16 cellular contexts compared by ENCODE assay signal in genomic region chr2:69962986-69963730, GRCh38. TPM values are rescaled to one million over a fixed set of nuclear protein-coding genes. Genes with fewer than 3 reads are reported as not detected.
DNase-seq lines count a peak whose midpoint lies in the region; FAIRE-seq and TF ChIP-seq lines count a peak whose summit lies in the region.
"Had no signal": no experiment of that assay in that cellular context is flagged by ENCODE, and none has a peak within 500 bp of the region (broad histone marks: within the 10 kb centered on the region; RNA-seq: fewer than 3 reads in every experiment).

No MANE protein-coding gene starts in this region.

- no peak for FAIRE-seq in H1 (lab: Jason Lieb, UNC)
- FAIRE-seq: A204.1, GM12878, GM18507, H54 had no signal

- peaks cover 4% of the 10 kb centered on the region for H3K27me3 Mint-ChIP-seq in H9 (ENCODE audit: low read depth)

- H3K4me2 ChIP-seq in H9 (ENCODE audit: insufficient read depth, insufficient read length, low read length) (no peak overlapping the region), H1 (ENCODE audit: insufficient read depth in 1 of 2, low read depth in 2 of 2, low read length in 2 of 2) (no peak overlapping the region), neuronal stem cell (ENCODE audit: insufficient read depth, low read length, poor library complexity, severe bottlenecking) (no peak overlapping the region)

- no peak overlapping the region for H3K4me3 ChIP-seq in Peyer's patch
- H3K4me3 ChIP-seq in H1 (ENCODE audit: extremely low read depth in 1 of 4, insufficient read depth in 2 of 4, low read depth in 3 of 4, low read length in 4 of 4), result no peak overlapping the region
- H3K4me3 ChIP-seq in neuronal stem cell (ENCODE audit: low read length in 2 of 2), result no peak overlapping the region
- H3K4me3 ChIP-seq: GM12878 had no signal

- H4K5ac ChIP-seq in H9 (ENCODE audit: insufficient read length, low read depth, low read length) (no peak overlapping the region), H1 (ENCODE audit: insufficient read length, low read depth, low read length) (no peak overlapping the region)

- H3K9me3 ChIP-seq in H9 (ENCODE audit: control insufficient read depth, low read depth, low read length), result no peaks in the 10 kb centered on the region
- H3K9me3 ChIP-seq in Peyer's patch, result no peaks in the 10 kb centered on the region
- no peaks in the 10 kb centered on the region for H3K9me3 ChIP-seq in H1 (ENCODE audit: insufficient read depth in 2 of 2, low read depth in 1 of 2, low read length in 1 of 2)
- H3K9me3 ChIP-seq in neuronal stem cell (replicated peaks in 1 of 2; ENCODE audit: control insufficient read depth in 2 of 2, insufficient read depth in 1 of 2, low read depth in 1 of 2, low read length in 2 of 2), result peaks cover 0 to 2% of the 10 kb centered on the region in 2 donors

- H3K27ac Mint-ChIP-seq in H9, result no peak overlapping the region
- H3K27ac Mint-ChIP-seq: B cell had no signal

- H3K4me1 Mint-ChIP-seq in H9, result peaks cover 15 to 17% of the 10 kb centered on the region in 2 experiments
- H3K4me1 Mint-ChIP-seq: B cell had no signal

- H2BK15ac ChIP-seq in H9 (ENCODE audit: low read depth, low read length), result no peak overlapping the region
- H2BK15ac ChIP-seq in H1 (ENCODE audit: low read length), result no peak overlapping the region
- H2BK15ac ChIP-seq in neuronal stem cell (ENCODE audit: low read length), result no peak overlapping the region

- H3K4me1 ChIP-seq in H9 (ENCODE audit: insufficient read depth, low read length), result no peaks in the 10 kb centered on the region; the same call in 1 of the 2 replicates
- peaks cover 0 to 7% (median 2%) of the 10 kb centered on the region in 4 donors for H3K4me1 ChIP-seq in Peyer's patch
- peaks cover 0 to 7% (median 0%) of the 10 kb centered on the region in 4 experiments; a peak in 1 of 7 replicates for H3K4me1 ChIP-seq in H1 (replicated peaks in 1 of 4; ENCODE audit: control insufficient read depth in 3 of 4, insufficient read depth in 4 of 4, low read length in 3 of 4)
- H3K4me1 ChIP-seq in neuronal stem cell (ENCODE audit: control insufficient read depth in 2 of 2, insufficient read depth in 1 of 2, low read depth in 1 of 2, low read length in 2 of 2), result peaks cover 4 to 8% of the 10 kb centered on the region in 2 donors

- no peak overlapping the region for H2BK20ac ChIP-seq in H9 (ENCODE audit: low read depth, low read length, poor library complexity, severe bottlenecking)
- H2BK20ac ChIP-seq in H1 (ENCODE audit: low read length), result no peak overlapping the region

- no peak for TF ChIP-seq POLR2A in Peyer's patch (IDR thresholded peaks at IDR 0.05)
- TF ChIP-seq POLR2A in H1 (IDR thresholded peaks at IDR 0.05; ENCODE audit: control extremely low read depth in 1 of 2, low read depth in 2 of 2, low read length in 2 of 2), result no peak

- H3K4ac ChIP-seq in H9 (ENCODE audit: low read depth, low read length), result no peak overlapping the region
- H3K4ac ChIP-seq in H1 (replicated peaks; ENCODE audit: insufficient read length, low read depth, low read length), result no peak overlapping the region
- H3K4ac ChIP-seq in neuronal stem cell (ENCODE audit: low read length), result no peak overlapping the region

- CTCF ChIA-PET in H1 (lab: Charles Lee; ENCODE audit: partially characterized antibody), result interaction anchor here (1.2 to 1.4 kb wide), 4 partner anchors 18 to 177 kb away, joined by 3 to 5 read pairs (median 3); no protein-coding TSS in a partner anchor

- H3K9ac ChIP-seq in H9 (ENCODE audit: extremely low read depth, insufficient read length, low read length) (no peak overlapping the region), H1 (replicated peaks in 1 of 4; ENCODE audit: extremely low read depth in 1 of 4, low read depth in 3 of 4, low read length in 3 of 4) (no peak overlapping the region), neuronal stem cell (ENCODE audit: low read depth, low read length, poor library complexity) (no peak overlapping the region)

- POLR2A ChIA-PET in H1 (lab: Charles Lee; ENCODE audit: partially characterized antibody), result interaction anchor here (0.8 to 1.4 kb wide), 4 partner anchors 10 to 49 kb away, joined by 3 to 5 read pairs (median 4); no protein-coding TSS in a partner anchor

- H3K14ac ChIP-seq in H9 (ENCODE audit: insufficient read depth, low read length) (no peak overlapping the region; the same call in 1 of the 2 replicates), H1 (ENCODE audit: insufficient read length) (no peak overlapping the region), neuronal stem cell (ENCODE audit: low read length) (peak overlapping the region; percentile 5)

- H3K27me3 ChIP-seq in H9 (ENCODE audit: insufficient read depth, low read length) (no peaks in the 10 kb centered on the region), Peyer's patch (no peaks in the 10 kb centered on the region), H1 (replicated peaks in 1 of 4; ENCODE audit: control insufficient read depth in 3 of 4, extremely low read depth in 1 of 4, insufficient read depth in 3 of 4, low read length in 3 of 4) (no peaks in the 10 kb centered on the region), neuronal stem cell (ENCODE audit: control insufficient read depth in 3 of 3, insufficient read depth in 3 of 3, low read depth in 1 of 3, low read length in 3 of 3) (peaks cover 0 to 2% (median 0%) of the 10 kb centered on the region in 3 experiments)

- H3K18ac ChIP-seq in H9 (ENCODE audit: insufficient read length, low read depth, low read length), result no peak overlapping the region
- no peak overlapping the region for H3K18ac ChIP-seq in H1 (ENCODE audit: extremely low read depth, low read length)
- H3K18ac ChIP-seq in neuronal stem cell (ENCODE audit: low read length), result no peak overlapping the region

- H3K27ac ChIP-seq in H9 (ENCODE audit: insufficient read length, low read depth, low read length) (no peak overlapping the region), Peyer's patch (peak overlapping the region in 3 of 4 donors; percentile 81 to 98 (median 89)), H1 (ENCODE audit: low read depth, low read length) (no peak overlapping the region), neuronal stem cell (replicated peaks; ENCODE audit: low read length) (no peak overlapping the region)
- H3K27ac ChIP-seq: HL-60 had no signal

- H3K36me3 ChIP-seq in Peyer's patch, result no peaks in the 10 kb centered on the region
- no peaks in the 10 kb centered on the region for H3K36me3 ChIP-seq in H1 (ENCODE audit: control insufficient read depth in 2 of 4, insufficient read depth in 4 of 4, low read length in 3 of 4)
- H3K36me3 ChIP-seq in neuronal stem cell (replicated peaks in 1 of 2; ENCODE audit: control insufficient read depth in 2 of 2, insufficient read depth in 2 of 2, low read length in 2 of 2), result no peaks in the 10 kb centered on the region

- no peak overlapping the region for H4K91ac ChIP-seq in H9 (ENCODE audit: insufficient read length, low read depth, low read length)
- no peak overlapping the region for H4K91ac ChIP-seq in H1 (replicated peaks; ENCODE audit: insufficient read length, low read length)
- H4K91ac ChIP-seq in neuronal stem cell (ENCODE audit: low read depth, low read length, poor library complexity), result no peak overlapping the region

- no peak overlapping the region for H3K4me3 Mint-ChIP-seq in H9
- H3K4me3 Mint-ChIP-seq: B cell; CD4-positive, alpha-beta memory T cell had no signal

- no peaks in the 10 kb centered on the region for H3K79me2 ChIP-seq in H9 (ENCODE audit: insufficient read depth, low read length)
- H3K79me2 ChIP-seq in H1 (ENCODE audit: control insufficient read depth in 1 of 2, insufficient read depth in 2 of 2, low read length in 2 of 2), result no peaks in the 10 kb centered on the region

- H2BK120ac ChIP-seq in H9 (ENCODE audit: low read depth, low read length, poor library complexity, severe bottlenecking) (no peak overlapping the region), H1 (replicated peaks; ENCODE audit: low read depth, low read length) (no peak overlapping the region), neuronal stem cell (ENCODE audit: low read depth, low read length) (no peak overlapping the region)

- TF ChIP-seq CTCF in H9 (conservative IDR thresholded peaks at IDR 0.05) (no peak), Peyer's patch (IDR thresholded peaks at IDR 0.05) (no peak), H1 (IDR thresholded peaks at IDR 0.05; ENCODE audit: control extremely low read depth in 1 of 3, insufficient read depth in 1 of 3, low read depth in 1 of 3, low read length in 3 of 3) (no peak)

- H3K36me3 Mint-ChIP-seq in H9 (ENCODE audit: insufficient read depth in 1 of 3, low read depth in 3 of 3), result no peaks in the 10 kb centered on the region
- H3K36me3 Mint-ChIP-seq: CD4-positive, alpha-beta memory T cell had no signal

- WGBS in H9 (ENCODE audit: extremely low coverage, insufficient read length, low lambda C conversion rate), result no CpG with 5 or more reads among the region's 8 CpGs
- 92% methylated on average over 8 of the region's 8 CpGs; no CpG with 5 or more reads in 1 of the 2 experiments for WGBS in H1 (ENCODE audit: extremely low coverage in 1 of 2, insufficient coverage in 1 of 2, insufficient read length in 1 of 2, insufficient replicate concordance in 2 of 2, low coverage in 1 of 2, low lambda C conversion rate in 2 of 2, missing lambda C conversion rate in 1 of 2), 2 experiments
- no CpG with 5 or more reads among the region's 8 CpGs for WGBS in neuronal stem cell (ENCODE audit: extremely low coverage in 2 of 2, insufficient read length in 2 of 2, insufficient replicate concordance in 1 of 2), 2 donors

- TF ChIP-seq EP300 in H1 (IDR thresholded peaks at IDR 0.05; ENCODE audit: borderline replicate concordance in 1 of 2, low read depth in 2 of 2, low read length in 2 of 2), result no peak

- H3K23me2 ChIP-seq in H9 (ENCODE audit: insufficient read length, low read depth, low read length, poor library complexity, severe bottlenecking) (no peaks in the 10 kb centered on the region), H1 (ENCODE audit: low read depth, low read length) (no peaks in the 10 kb centered on the region)

- H2BK12ac ChIP-seq in H9 (ENCODE audit: insufficient read length, low read depth, low read length) (no peak overlapping the region), H1 (ENCODE audit: low read depth, low read length) (peak overlapping the region; percentile 55; the same call in 1 of the 2 replicates), neuronal stem cell (ENCODE audit: low read length) (no peak overlapping the region)

- no peaks in the 10 kb centered on the region for H3K9me3 Mint-ChIP-seq in H9
- H3K9me3 Mint-ChIP-seq: CD4-positive, alpha-beta memory T cell had no signal

- H3K79me1 ChIP-seq in H9 (ENCODE audit: insufficient read depth, low read depth, low read length, poor library complexity, severe bottlenecking) (no peaks in the 10 kb centered on the region), H1 (ENCODE audit: low read depth, low read length) (no peaks in the 10 kb centered on the region), neuronal stem cell (ENCODE audit: low read depth, low read length) (no peaks in the 10 kb centered on the region)

- no peak overlapping the region for H2AFZ ChIP-seq in H9 (ENCODE audit: low read length)
- H2AFZ ChIP-seq in H1 (ENCODE audit: low read length), result no peak overlapping the region
- H2AFZ ChIP-seq in neuronal stem cell (ENCODE audit: low read length), result no peak overlapping the region

- H4K20me1 ChIP-seq in H9 (ENCODE audit: control insufficient read depth, insufficient read depth, insufficient read length), result no peaks in the 10 kb centered on the region
- no peaks in the 10 kb centered on the region for H4K20me1 ChIP-seq in H1 (replicated peaks in 1 of 2; ENCODE audit: control insufficient read depth in 1 of 2, insufficient read depth in 2 of 2, low read length in 2 of 2)

- no peak for TF ChIP-seq RAD21 in H1 (IDR thresholded peaks at IDR 0.05 in 1 of 2, conservative IDR thresholded peaks at IDR 0.05 in 1 of 2; ENCODE audit: low read depth in 2 of 2, low read length in 2 of 2)

- H2AK5ac ChIP-seq in H9 (ENCODE audit: insufficient read length, low read length) (no peak overlapping the region), H1 (ENCODE audit: low read depth, low read length) (no peak overlapping the region), neuronal stem cell (ENCODE audit: low read depth, low read length) (no peak overlapping the region)

- no peak overlapping the region for H3K56ac ChIP-seq in H9 (ENCODE audit: insufficient read length, low read depth, low read length)
- H3K56ac ChIP-seq in H1 (replicated peaks; ENCODE audit: insufficient read length, low read depth, low read length), result no peak overlapping the region

- H3T11ph ChIP-seq in H9 (ENCODE audit: low read length), result no peak overlapping the region

- H3K23ac ChIP-seq in H9 (ENCODE audit: insufficient read length, low read depth, low read length), result no peak overlapping the region
- no peak overlapping the region for H3K23ac ChIP-seq in H1 (ENCODE audit: insufficient read length)
- no peak overlapping the region for H3K23ac ChIP-seq in neuronal stem cell (ENCODE audit: low read depth, low read length, poor library complexity)

- no peak overlapping the region for H4K8ac ChIP-seq in H9 (replicated peaks; ENCODE audit: insufficient read length, low read depth, low read length)
- H4K8ac ChIP-seq in H1 (ENCODE audit: extremely low read depth, insufficient read depth, low read length), result no peak overlapping the region
- H4K8ac ChIP-seq in neuronal stem cell (ENCODE audit: low read depth, low read length), result no peak overlapping the region

- DNase-seq in H9 (peak; percentile 18), Peyer's patch (peak in 1 of 3 donors; percentile 36), H1 (ENCODE audit: low read depth in 1 of 2, low spot score in 2 of 2) (no peak), neuronal stem cell (ENCODE audit: low spot score) (no peak), medulla oblongata (ENCODE audit: extremely low spot score) (no peak), NOMO-1 treated with DMSO at 0.1 percent for 48 hours (lab: John Stamatoyannopoulos, UW; ENCODE audit: unreplicated experiment) (no peak), dedifferentiated amniotic fluid mesenchymal stem cell (ENCODE audit: extremely low spot score) (no peak)
- DNase-seq: C1 segment of cervical spinal cord; CD4-positive, alpha-beta memory T cell; DMS79 had no signal

- H2BK5ac ChIP-seq in H9 (ENCODE audit: insufficient read length, low read length) (no peak overlapping the region), H1 (ENCODE audit: low read depth, low read length) (no peak overlapping the region), neuronal stem cell (ENCODE audit: low read length) (no peak overlapping the region)

RNA-seq across cellular contexts. Expression of gene ASPRV1, which starts 1.7 kb away (rescaled TPM):
- total RNA-seq in H9 (2021) (0.57 and 0.64 TPM in 2 replicates), Peyer's patch (1 to 10 TPM; 1.6 to 4.1 (median 2.9) TPM)
- 0.86 and 0.95 TPM in 2 replicates for total RNA-seq in H1 (2021; fragmentation: NEBNext Ultra II Directional; extraction: Animal tissue kit (Norgen Biotek cat#: 25700))
- polyA plus RNA-seq in H1 (2011; rRNA removed), result 0.42 and 0.59 TPM in 2 replicates
- polyA plus RNA-seq in H1 (2011; cell fraction: cytosol; rRNA removed), result 0.80 TPM
- polyA plus RNA-seq in H1 (2011; cell fraction: nucleus; rRNA removed), result 1.2 TPM
- polyA plus RNA-seq in H1 (2012, experiment 1 of 2), result 0.87 to 1.0 TPM (median 0.95 TPM) in 4 replicates
- polyA plus RNA-seq in H1 (2012, experiment 2 of 2), result 0.76 TPM
- polyA plus RNA-seq in H1 (2013, experiment 1 of 2), result 0.32 TPM
- polyA plus RNA-seq in H1 (2013, experiment 2 of 2), result 0.31 TPM
- polyA minus RNA-seq in H1 (2011; rRNA and poly(A)+ RNA removed), result 0.57 and 0.73 TPM in 2 replicates
- polyA minus RNA-seq in H1 (2011; cell fraction: cytosol; rRNA and poly(A)+ RNA removed), result 0.51 TPM
- polyA minus RNA-seq in H1 (2011; cell fraction: nucleus; rRNA and poly(A)+ RNA removed), result 1.00 TPM
- 0.54 TPM for polyA plus RNA-seq in neuronal stem cell (2013, experiment 1 of 2)
- 0.75 TPM for polyA plus RNA-seq in neuronal stem cell (2013, experiment 2 of 2)

RNA-seq across cellular contexts. Expression of gene MXD1, which starts 48.2 kb away (rescaled TPM):
- total RNA-seq in H9 (2021) (3.7 and 5.5 TPM in 2 replicates), Peyer's patch (10 to 100 TPM; 18.2 to 83.7 (median 74.4) TPM)
- 2.6 TPM in 2 replicates for total RNA-seq in H1 (2021; fragmentation: NEBNext Ultra II Directional; extraction: Animal tissue kit (Norgen Biotek cat#: 25700))
- 1.0 and 1.6 TPM in 2 replicates for polyA plus RNA-seq in H1 (2011; rRNA removed)
- 1.3 TPM for polyA plus RNA-seq in H1 (2011; cell fraction: cytosol; rRNA removed)
- 1.0 TPM for polyA plus RNA-seq in H1 (2011; cell fraction: nucleus; rRNA removed)
- 0.97 to 1.6 TPM (median 1.5 TPM) in 4 replicates for polyA plus RNA-seq in H1 (2012, experiment 1 of 2)
- 0.16 TPM for polyA plus RNA-seq in H1 (2012, experiment 2 of 2)
- polyA plus RNA-seq in H1 (2013, experiment 1 of 2), result 1.6 TPM
- polyA plus RNA-seq in H1 (2013, experiment 2 of 2), result 1.7 TPM
- polyA minus RNA-seq in H1 (2011; rRNA and poly(A)+ RNA removed), result 1.4 and 1.6 TPM in 2 replicates
- 1.4 TPM for polyA minus RNA-seq in H1 (2011; cell fraction: cytosol; rRNA and poly(A)+ RNA removed)
- 2.8 TPM for polyA minus RNA-seq in H1 (2011; cell fraction: nucleus; rRNA and poly(A)+ RNA removed)
- polyA plus RNA-seq in neuronal stem cell (2013, experiment 1 of 2), result 6.9 TPM
- polyA plus RNA-seq in neuronal stem cell (2013, experiment 2 of 2), result 6.8 TPM

Comparison
In these comparisons a context has a peak if more than half of its experiments do, and no peak if none do; other contexts are left out.
1. H3K27ac ChIP-seq: peak in Peyer's patch (3 of 4); none in H9 (single experiment), H1 (single experiment) and neuronal stem cell (single experiment).